In the genomic region with DNA sequence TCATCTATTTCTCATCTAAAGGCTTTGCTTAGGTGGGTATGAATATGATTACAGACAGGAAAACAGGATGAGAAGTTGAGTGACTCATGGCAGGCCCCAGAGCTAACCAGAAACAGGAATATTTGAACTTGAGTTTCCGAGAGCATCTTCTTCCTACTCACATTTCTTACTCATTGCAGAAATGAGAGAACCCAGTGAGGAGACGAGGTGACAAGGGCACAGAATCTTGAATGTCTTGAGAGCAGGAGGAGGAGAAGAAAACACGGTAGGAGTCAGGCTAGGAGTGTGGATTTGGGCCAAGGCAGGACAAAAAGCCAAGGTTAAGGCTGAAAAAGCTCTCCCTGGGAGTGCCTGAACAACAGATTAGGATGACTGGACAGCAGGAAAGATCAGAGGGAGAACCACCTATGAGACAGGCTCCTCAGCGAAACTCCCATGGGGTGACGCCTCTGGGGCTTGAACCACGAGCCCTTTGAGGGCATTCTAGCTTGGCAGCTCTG, we compare ENCODE assay signal across 6 cellular contexts. TPM values are rescaled to one million over a fixed set of nuclear protein-coding genes. Genes with fewer than 3 reads are reported as not detected.
DNase-seq lines count a peak whose midpoint lies in the region; ATAC-seq and TF ChIP-seq lines count a peak whose summit lies in the region.

No MANE protein-coding gene starts in this region.

- POLR2A ChIA-PET in HEK293 (lab: Yijun Ruan, JAX), result interaction anchor here (0.7 to 1.7 kb wide), 2 partner anchors 9 to 11 kb away, joined by 4 read pairs; no protein-coding TSS in a partner anchor

- ATAC-seq in activated T-helper 17 cell treated with anti-CD3 and anti-CD28 coated beads, Interleukin-2, amount 50 U/mL, for 72 hours (replicated peaks), result peak; percentile 60
- no peak for ATAC-seq in GM19395 (IDR thresholded peaks at IDR 0.05; ENCODE audit: unreplicated experiment)
- no peak for ATAC-seq in HG03460 (IDR thresholded peaks at IDR 0.05; ENCODE audit: unreplicated experiment)

- H3K27ac ChIP-seq in HEK293 (ENCODE audit: extremely low read depth, low read depth, low read length), result no peak overlapping the region

- no peaks in the 10 kb centered on the region for H3K9me3 ChIP-seq in HEK293 (ENCODE audit: control insufficient read depth, insufficient read depth, low read depth, low read length)

- peaks cover 28% of the 10 kb centered on the region for H3K4me1 Mint-ChIP-seq in activated T-helper 17 cell treated with anti-CD3 and anti-CD28 coated beads, Interleukin-2, amount 50 U/mL, for 72 hours
- peaks cover 32% of the 10 kb centered on the region for H3K4me1 Mint-ChIP-seq in neural crest cell

- H3K27me3 Mint-ChIP-seq in activated T-helper 17 cell treated with anti-CD3 and anti-CD28 coated beads, Interleukin-2, amount 50 U/mL, for 72 hours, result no peaks in the 10 kb centered on the region
- H3K27me3 Mint-ChIP-seq in neural crest cell (ENCODE audit: low read depth), result no peaks in the 10 kb centered on the region

- H3K4me3 ChIP-seq in HEK293 (ENCODE audit: low read depth, low read length), result no peak overlapping the region

- H3K4me1 ChIP-seq in HEK293 (ENCODE audit: control insufficient read depth, insufficient read depth, low read length), result no peaks in the 10 kb centered on the region

- no peak for TF ChIP-seq CTCF in HEK293 (tag by site-specific recombination; IDR thresholded peaks at IDR 0.05)
- TF ChIP-seq CTCF in neural crest cell (conservative IDR thresholded peaks at IDR 0.05), result no peak

- peaks cover 53% of the 10 kb centered on the region for H3K36me3 Mint-ChIP-seq in activated T-helper 17 cell treated with anti-CD3 and anti-CD28 coated beads, Interleukin-2, amount 50 U/mL, for 72 hours (ENCODE audit: low read depth)
- H3K36me3 Mint-ChIP-seq in neural crest cell (ENCODE audit: low read depth), result peaks cover 4% of the 10 kb centered on the region

- no peaks in the 10 kb centered on the region for H3K9me3 Mint-ChIP-seq in activated T-helper 17 cell treated with anti-CD3 and anti-CD28 coated beads, Interleukin-2, amount 50 U/mL, for 72 hours
- H3K9me3 Mint-ChIP-seq in neural crest cell, result no peaks in the 10 kb centered on the region

- CTCF ChIA-PET in HEK293 (lab: Yijun Ruan, JAX), result interaction anchor here (1.3 to 1.9 kb wide), 2 partner anchors 9 to 16 kb away, joined by 3 to 7 read pairs; no protein-coding TSS in a partner anchor

- peak overlapping the region; percentile 75 for H3K4me3 Mint-ChIP-seq in activated T-helper 17 cell treated with anti-CD3 and anti-CD28 coated beads, Interleukin-2, amount 50 U/mL, for 72 hours
- peak overlapping the region; percentile 71 for H3K4me3 Mint-ChIP-seq in neural crest cell

- H3K27ac Mint-ChIP-seq in activated T-helper 17 cell treated with anti-CD3 and anti-CD28 coated beads, Interleukin-2, amount 50 U/mL, for 72 hours, result peak overlapping the region; percentile 94
- H3K27ac Mint-ChIP-seq in neural crest cell (ENCODE audit: unreplicated experiment), result no peak overlapping the region

- H3K36me3 ChIP-seq in HEK293 (ENCODE audit: control insufficient read depth in 2 of 2, insufficient read depth in 1 of 2, low read length in 2 of 2), result peaks cover 7 to 15% of the 10 kb centered on the region in 2 experiments; a peak in 2 of 3 replicates

- DNase-seq in neural crest cell (ENCODE audit: low read depth, low spot score), result no peak
- no peak for DNase-seq in HT-29 (ENCODE audit: low spot score)

TF ChIP-seq in HEK293, 187 proteins besides CTCF, POLR2A, EP300 and RAD21:
- TF ChIP-seq ZNF501 (tag by site-specific recombination; IDR thresholded peaks at IDR 0.05) (0 out of 2 replicates have a peak, but pooled peaks have one; percentile 18), ZNF121 (tag by site-specific recombination; IDR thresholded peaks at IDR 0.05) (no peak)

RNA-seq across cellular contexts. Expression of a gene that starts 3.0 kb away (rescaled TPM):
- 1,000 to 10,000 TPM; 1,094 to 1,221 TPM for total RNA-seq in activated T-helper 17 cell treated with anti-CD3 and anti-CD28 coated beads, Interleukin-2, amount 50 U/mL, for 72 hours
- total RNA-seq in neural crest cell, result 313 and 337 TPM in 2 replicates
- 362 and 400 TPM in 2 replicates for total RNA-seq in HT-29 (2014; rRNA removed; shearing (Covaris generic))

RNA-seq across cellular contexts. Expression of a gene that starts 21.8 kb away (rescaled TPM):
- 10 to 100 TPM; 29.6 to 61.9 TPM for total RNA-seq in activated T-helper 17 cell treated with anti-CD3 and anti-CD28 coated beads, Interleukin-2, amount 50 U/mL, for 72 hours
- total RNA-seq in neural crest cell, result 42.1 and 42.6 TPM in 2 replicates
- total RNA-seq in HT-29 (2014; rRNA removed; shearing (Covaris generic)), result 67.7 and 76.2 TPM in 2 replicates

RNA-seq across cellular contexts. Expression of a gene that starts 22.8 kb away (rescaled TPM):
- 10 to 100 TPM; 49.7 to 54.2 TPM for total RNA-seq in activated T-helper 17 cell treated with anti-CD3 and anti-CD28 coated beads, Interleukin-2, amount 50 U/mL, for 72 hours
- 40.3 and 41.8 TPM in 2 replicates for total RNA-seq in neural crest cell
- total RNA-seq in HT-29 (2014; rRNA removed; shearing (Covaris generic)), result 35.6 and 44.3 TPM in 2 replicates

RNA-seq across cellular contexts. Expression of a gene that starts 23.0 kb away (rescaled TPM):
- total RNA-seq in activated T-helper 17 cell treated with anti-CD3 and anti-CD28 coated beads, Interleukin-2, amount 50 U/mL, for 72 hours, result 10 to 100 TPM; 49.2 to 65.8 TPM
- 58.1 and 58.2 TPM in 2 replicates for total RNA-seq in neural crest cell
- total RNA-seq in HT-29 (2014; rRNA removed; shearing (Covaris generic)), result 43.8 and 48.4 TPM in 2 replicates
